ENCODE assay signal across 38 cellular contexts in the genomic region with DNA sequence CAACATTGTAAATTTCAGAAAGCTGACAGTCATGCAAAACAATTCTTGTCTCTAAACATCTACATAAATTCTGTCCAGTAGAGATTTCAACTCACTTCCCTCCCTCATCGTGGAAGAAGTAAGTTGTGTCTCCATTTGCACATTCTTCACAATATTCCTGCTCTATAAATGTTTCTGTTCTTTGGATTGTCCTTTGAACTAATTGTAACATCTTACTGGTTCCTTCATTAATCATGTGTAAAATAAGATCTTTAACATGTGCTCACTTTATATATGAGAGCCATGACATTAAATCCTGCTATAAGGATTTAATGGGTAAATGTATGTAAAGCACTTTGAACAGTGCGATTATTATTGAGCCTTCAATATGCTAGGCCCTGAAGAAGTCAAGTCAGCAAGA. TPM values are rescaled to one million over a fixed set of nuclear protein-coding genes. Genes with fewer than 3 reads are reported as not detected.
"Had no signal": no experiment of that assay in that cellular context is flagged by ENCODE, and none has a peak within 500 bp of the region (broad histone marks: within the 10 kb centered on the region; RNA-seq: fewer than 3 reads in every experiment).

No MANE protein-coding gene starts in this region.

- H3K4me1 ChIP-seq: adrenal gland, ascending aorta, body of pancreas, breast epithelium had no signal

- H3K4me3 ChIP-seq: adrenal gland, ascending aorta, body of pancreas, breast epithelium, cardiac muscle cell had no signal

- H3K36me3 ChIP-seq: adrenal gland, ascending aorta, brain microvascular endothelial cell, breast epithelium, cardiac muscle cell had no signal

- ATAC-seq: activated naive CD4-positive, alpha-beta T cell treated with anti-CD3 and anti-CD28 coated beads, Interleukin-2, amount 50 U/mL, for 72 hours; activated naive CD8-positive, alpha-beta T cell treated with anti-CD3 and anti-CD28 coated beads, Interleukin-2, amount 50 U/mL, for 24 hours; activated T-cell treated with anti-CD3 and anti-CD28 coated beads, Interleukin-2, amount 50 U/mL, for 4 hours; activated T-cell treated with anti-CD3 and anti-CD28 coated beads, Interleukin-2, amount 50 U/mL, for 72 hours; activated T-helper 17 cell treated with anti-CD3 and anti-CD28 coated beads, Interleukin-2, amount 50 U/mL, for 72 hours; body of pancreas had no signal

- H3K27ac ChIP-seq: adrenal gland, ascending aorta, body of pancreas, brain microvascular endothelial cell, breast epithelium, cardiac muscle cell had no signal

- H3K27me3 ChIP-seq: adrenal gland, ascending aorta, body of pancreas, brain microvascular endothelial cell, breast epithelium, cardiac muscle cell had no signal

- DNase-seq: activated effector memory CD4-positive, alpha-beta T cell treated with anti-CD3 and anti-CD28 coated beads, Interleukin-2, amount 50 U/mL, for 16 hours; activated effector memory CD4-positive, alpha-beta T cell treated with Interleukin-2 at 50 U/mL for 16 hours; activated gamma-delta T cell; activated gamma-delta T cell treated with Interleukin-2 at 50 U/mL for 16 hours; activated naive CD4-positive, alpha-beta T cell; activated naive CD4-positive, alpha-beta T cell treated with anti-CD3 and anti-CD28 coated beads for 36 hours; activated naive CD4-positive, alpha-beta T cell treated with anti-CD3 and anti-CD28 coated beads, Interleukin-2, amount 10 ng/mL, durations not matched to agents 7 days and 5 days; activated naive CD4-positive, alpha-beta T cell treated with anti-CD3 and anti-CD28 coated beads, Interleukin-2, amount 50 U/mL, for 16 hours; activated naive CD4-positive, alpha-beta T cell treated with Interleukin-2 at 50 U/mL for 16 hours; activated naive CD8-positive, alpha-beta T cell treated with anti-CD3 and anti-CD28 coated beads for 36 hours; activated naive CD8-positive, alpha-beta T cell treated with anti-CD3 and anti-CD28 coated beads, Interleukin-2, amount 10 ng/mL, durations not matched to agents 7 days and 5 days; activated naive CD8-positive, alpha-beta T cell treated with anti-CD3 and anti-CD28 coated beads, Interleukin-2, amount 50 U/mL, for 24 hours; activated T-cell treated with anti-CD3 and anti-CD28 coated beads, Interleukin-2, amount 50 U/mL, for 1 hour; activated T-cell treated with anti-CD3 and anti-CD28 coated beads, Interleukin-2, amount 50 U/mL, for 24 hours; activated T-cell treated with anti-CD3 and anti-CD28 coated beads, Interleukin-2, amount 50 U/mL, for 4 hours; activated T-cell treated with anti-CD3 and anti-CD28 coated beads, Interleukin-2, amount 50 U/mL, for 48 hours; activated T-cell treated with anti-CD3 and anti-CD28 coated beads, Interleukin-2, amount 50 U/mL, for 72 hours; adrenal gland; amniotic stem cell; amygdala; anterior cingulate cortex; aorta; body of pancreas; brain microvascular endothelial cell; caudate nucleus; central memory CD4-positive, alpha-beta T cell had no signal

- H3K9me3 ChIP-seq: adrenal gland, ascending aorta, body of pancreas, breast epithelium had no signal

RNA-seq across cellular contexts. Expression of a gene that starts 28.1 kb away (rescaled TPM):
- total RNA-seq: activated naive CD4-positive, alpha-beta T cell treated with anti-CD3 and anti-CD28 coated beads for 36 hours; activated naive CD4-positive, alpha-beta T cell treated with anti-CD3 and anti-CD28 coated beads, Interleukin-2, amount 50 U/mL, for 72 hours; activated naive CD8-positive, alpha-beta T cell treated with anti-CD3 and anti-CD28 coated beads for 36 hours; activated naive CD8-positive, alpha-beta T cell treated with anti-CD3 and anti-CD28 coated beads, Interleukin-2, amount 10 ng/mL, durations not matched to agents 7 days and 5 days; activated T-cell treated with anti-CD3 and anti-CD28 coated beads, Interleukin-2, amount 50 U/mL, for 4 hours; activated T-cell treated with anti-CD3 and anti-CD28 coated beads, Interleukin-2, amount 50 U/mL, for 72 hours; activated T-helper 1 cell treated with anti-CD3 and anti-CD28 coated beads, Interleukin-12 subunit alpha, Interleukin-12 subunit beta, Interleukin-2, Interleukin-4 antibody, amounts not matched to agents 30 ng/mL and 10 ng/mL and 1 ng/mL, durations not matched to agents 14 hours and 24 hours and 36 hours; activated T-helper 17 cell treated with anti-CD3 and anti-CD28 coated beads, Interleukin-2, amount 50 U/mL, for 72 hours; activated T-helper 2 cell treated with anti-CD3 and anti-CD28 coated beads, Interferon-gamma antibody, Interleukin-2, Interleukin-4, amounts not matched to agents 10 μg/mL and 5 μg/mL and 100 μg/mL, durations not matched to agents 14 hours and 24 hours and 36 hours; aorta; ascending aorta; astrocyte; body of pancreas; breast epithelium; bronchial epithelial cell; cardiac muscle cell; cardiac septum; cerebellum; chondrocyte had no signal
- polyA plus RNA-seq: aorta, cardiac muscle cell had no signal
